8 cellular contexts compared by ENCODE assay signal in genomic region chr6:42978793-42979522, GRCh38. TPM values are rescaled to one million over a fixed set of nuclear protein-coding genes. Genes with fewer than 3 reads are reported as not detected.
DNase-seq lines count a peak whose midpoint lies in the region; ATAC-seq, FAIRE-seq and TF ChIP-seq lines count a peak whose summit lies in the region.

Gene PEX6 (minus strand): TSS chr6:42979181. CDS start chr6:42979150, 31 bp downstream.

- TF ChIP-seq CTCF in AG09309 (IDR thresholded peaks at IDR 0.05; ENCODE audit: control insufficient read depth, insufficient read depth, low read depth, low read length, missing control alignments) (no peak), kidney (IDR thresholded peaks at IDR 0.05; ENCODE audit: borderline replicate concordance, extremely low read depth, insufficient read depth) (no peak)

- H3K9ac ChIP-seq in kidney (ENCODE audit: low read length in 2 of 2), result peak within 1 kb of the TSS; percentile 83 to 95

- peak; percentile 61 for ATAC-seq in HG03378 (IDR thresholded peaks at IDR 0.05; ENCODE audit: unreplicated experiment)

- H3K9me3 ChIP-seq in kidney (ENCODE audit: control insufficient read depth in 1 of 2, low read length in 2 of 2), result no peaks in the 10 kb centered on the region

- H3K4me1 ChIP-seq in kidney (ENCODE audit: control insufficient read depth in 1 of 2, insufficient read depth in 1 of 2, low read depth in 1 of 2, low read length in 2 of 2), result peaks cover 6 to 17% of the 10 kb centered on the region in 2 donors

- H3K36me3 ChIP-seq in kidney (ENCODE audit: control insufficient read depth in 1 of 2, insufficient read depth in 2 of 2, low read length in 2 of 2), result no peaks in the 10 kb centered on the region

- peak; percentile 17 for DNase-seq in AG09309 (ENCODE audit: low read depth)
- DNase-seq in NCI-H446 treated with DMSO at 0.1 percent for 48 hours (lab: John Stamatoyannopoulos, UW), result peak; percentile 84
- DNase-seq in activated CD4-positive, CD25-positive, alpha-beta regulatory T cell treated with anti-CD3 and anti-CD28 coated beads, Interleukin-2, amount 50 U/mL, for 72 hours, result peak; percentile 91
- peak; percentile 93 for DNase-seq in cerebellar cortex (ENCODE audit: low spot score)
- peak; percentile 98 for DNase-seq in kidney
- peak; percentile 91 to 94 for DNase-seq in stimulated activated CD4-positive, alpha-beta T cell treated with anti-CD3 and anti-CD28 coated beads, Interleukin-15, amount 100 ng/mL, for 48 hours (ENCODE audit: low read depth in 2 of 2)

- peak within 1 kb of the TSS; percentile 76 to 78 for H3K27ac ChIP-seq in kidney (ENCODE audit: low read depth in 2 of 2, low read length in 2 of 2)

- intact Hi-C loops in kidney (cut with DNase I), result no loop called here

- peak; percentile 89 for TF ChIP-seq POLR2A in GM19099 (IDR thresholded peaks at IDR 0.05; ENCODE audit: extremely low read depth, insufficient read length, low read depth)

- FAIRE-seq in kidney (lab: Jason Lieb, UNC), result no peak

- H3K4me3 ChIP-seq in AG09309 (ENCODE audit: control insufficient read depth, low read depth, low read length) (peak within 1 kb of the TSS; percentile 94), kidney (ENCODE audit: low read length in 2 of 2) (peak within 1 kb of the TSS; percentile 97 to 99)

RNA-seq across cellular contexts. Expression of gene PEX6, which starts in this region (rescaled TPM):
- 22.6 TPM for total RNA-seq in kidney
- polyA plus RNA-seq in kidney (ENCODE audit: insufficient read depth, low read depth, low replicate concordance), result 18.0 TPM

Comparison
In these comparisons a context has a peak if more than half of its experiments do, and no peak if none do; other contexts are left out.
1. Peak in every context shown above with its lines: DNase-seq, ATAC-seq, H3K4me3 ChIP-seq and H3K27ac ChIP-seq.
2. DNase-seq: peak in every context shown above with its lines; median percentile 98 in kidney; 93 in cerebellar cortex; 92 in stimulated activated CD4-positive, alpha-beta T cell treated with anti-CD3 and anti-CD28 coated beads, Interleukin-15, amount 100 ng/mL, for 48 hours; 91 in activated CD4-positive, CD25-positive, alpha-beta regulatory T cell treated with anti-CD3 and anti-CD28 coated beads, Interleukin-2, amount 50 U/mL, for 72 hours; 84 in NCI-H446 treated with DMSO at 0.1 percent for 48 hours; 17 in AG09309.